Comparison of ENCODE assay signal across 24 cellular contexts in genomic region chr6:106611030-106611429, GRCh38.
"Had no signal": no experiment of that assay in that cellular context is flagged by ENCODE, and none has a peak within 500 bp of the region (broad histone marks: within the 10 kb centered on the region; RNA-seq: fewer than 3 reads in every experiment).

No MANE protein-coding gene starts in this region.

- H3K27me3 ChIP-seq: colonic mucosa, dorsolateral prefrontal cortex, esophagus muscularis mucosa, esophagus squamous epithelium, foreskin keratinocyte, gastrocnemius medialis, gastroesophageal sphincter, heart left ventricle, heart right ventricle had no signal

- H3K4me3 ChIP-seq: colonic mucosa, coronary artery, dorsolateral prefrontal cortex, esophagus muscularis mucosa, esophagus squamous epithelium, gastrocnemius medialis, gastroesophageal sphincter, heart left ventricle, heart right ventricle had no signal

- H3K27ac ChIP-seq: colonic mucosa, coronary artery, dorsolateral prefrontal cortex, epithelial cell of prostate, esophagus muscularis mucosa, esophagus squamous epithelium, foreskin keratinocyte, gastrocnemius medialis, gastroesophageal sphincter, heart left ventricle, heart right ventricle had no signal

- H3K4me1 ChIP-seq: colonic mucosa, esophagus muscularis mucosa, esophagus squamous epithelium, foreskin keratinocyte, gastroesophageal sphincter, heart left ventricle, heart right ventricle had no signal

- H3K36me3 ChIP-seq: colonic mucosa, gastrocnemius medialis had no signal

- H3K9me3 ChIP-seq: colonic mucosa, esophagus muscularis mucosa, esophagus squamous epithelium, gastrocnemius medialis, gastroesophageal sphincter, heart left ventricle, heart right ventricle had no signal

- DNase-seq: colonic mucosa; cortex of kidney; dermis blood vessel endothelial cell; dorsolateral prefrontal cortex; effector CD4-positive, alpha-beta T cell; effector CD8-positive, alpha-beta T cell; effector memory CD4-positive, alpha-beta T cell; effector memory CD8-positive, alpha-beta T cell; endodermal cell; erythroblast; esophagus squamous epithelium; foreskin fibroblast; foreskin keratinocyte; foreskin melanocyte; gastrocnemius medialis; glutamatergic neuron; head of caudate nucleus; heart left ventricle; heart right ventricle had no signal

- ATAC-seq: effector memory CD8-positive, alpha-beta T cell; esophagus mucosa; foreskin keratinocyte; gastrocnemius medialis; gastroesophageal sphincter; heart left ventricle; heart right ventricle had no signal
